8 cellular contexts compared by ENCODE assay signal in genomic region chr1:27915082-27915575, GRCh38. TPM values are rescaled to one million over a fixed set of nuclear protein-coding genes. Genes with fewer than 3 reads are reported as not detected.
A peak's percentile ranks its signal among the peaks of the same experiment; 100 is the strongest.
DNase-seq lines count a peak whose midpoint lies in the region; ATAC-seq, FAIRE-seq and TF ChIP-seq lines count a peak whose summit lies in the region.

No MANE protein-coding gene starts in this region.

- peak overlapping the region; percentile 52 to 79; a peak in 4 of 6 replicates for H3K27ac ChIP-seq in A549
- no peak overlapping the region; the same call in 1 of the 2 replicates for H3K27ac ChIP-seq in HEK293 (ENCODE audit: extremely low read depth, low read depth, low read length)
- H3K27ac ChIP-seq in brain microvascular endothelial cell: no peak overlapping the region

- peak overlapping the region; percentile 44; the same call in 2 of the 3 replicates for H3K4me2 ChIP-seq in A549

- H3K4me3 Mint-ChIP-seq in naive thymus-derived CD8-positive, alpha-beta T cell: peak overlapping the region; percentile 96 to 100 (median 99)

- H3K27me3 Mint-ChIP-seq in naive thymus-derived CD8-positive, alpha-beta T cell: peaks cover 0 to 3% (median 0%) of the 10 kb centered on the region in 5 donors

- TF ChIP-seq POLR2A in A549 (IDR thresholded peaks at IDR 0.05; ENCODE audit: low read length): no peak

- H3K27ac Mint-ChIP-seq in naive thymus-derived CD8-positive, alpha-beta T cell: peak overlapping the region; percentile 95 to 99 (median 98)

- H3K9me3 Mint-ChIP-seq in naive thymus-derived CD8-positive, alpha-beta T cell: peaks cover 0 to 5% (median 0%) of the 10 kb centered on the region in 9 donors

- CTCF ChIA-PET in A549 (lab: Yijun Ruan, JAX): no interaction called here
- CTCF ChIA-PET in HEK293 (lab: Yijun Ruan, JAX): no interaction called here

- peaks cover 3 to 27% (median 5%) of the 10 kb centered on the region in 3 donors for H3K36me3 Mint-ChIP-seq in naive thymus-derived CD8-positive, alpha-beta T cell

- TF ChIP-seq EP300 in A549 (IDR thresholded peaks at IDR 0.05): no peak

- POLR2A ChIA-PET in A549 (lab: Yijun Ruan, JAX) (no interaction called here), HEK293 (lab: Yijun Ruan, JAX) (no interaction called here)
- POLR2A ChIA-PET in naive thymus-derived CD8-positive, alpha-beta T cell (lab: Charles Lee): interaction anchor here (0.6 to 1.0 kb wide), 3 partner anchors 28 to 223 kb away, joined by 3 to 6 read pairs (median 3); no protein-coding TSS in a partner anchor

- H3K9me3 ChIP-seq in A549 (peaks cover 7% of the 10 kb centered on the region), HEK293 (ENCODE audit: control insufficient read depth, insufficient read depth, low read depth, low read length) (no peaks in the 10 kb centered on the region)

- H3K4me3 ChIP-seq in A549: 0 out of 3 replicates have a peak overlapping the region, but pooled peaks have one; percentile 16
- H3K4me3 ChIP-seq in HEK293 (ENCODE audit: low read depth, low read length): no peak overlapping the region
- peak overlapping the region; percentile 15 for H3K4me3 ChIP-seq in brain microvascular endothelial cell (ENCODE audit: low read depth, low read length)

- H3K4me1 ChIP-seq in A549 (peaks cover 5% of the 10 kb centered on the region; the same call in 1 of the 3 replicates), HEK293 (ENCODE audit: control insufficient read depth, insufficient read depth, low read length) (no peaks in the 10 kb centered on the region)

- no peak for FAIRE-seq in A549 (lab: Jason Lieb, UNC)

- in situ Hi-C loops in brain microvascular endothelial cell (cut with HindIII; ENCODE audit: low pct_ligation_motif_present, low sequenced_read_pairs): no loop called here

- DNase-seq in A549 (ENCODE audit: low read depth in 1 of 2, low spot score in 1 of 2) (no peak), brain microvascular endothelial cell (no peak), MV-4-11 (lab: John Stamatoyannopoulos, UW) (no peak), NCI-H2107 (lab: John Stamatoyannopoulos, UW) (no peak), NCI-H1436 (lab: John Stamatoyannopoulos, UW) (no peak), NCI-H2196 treated with DMSO at 0.1 percent for 48 hours (lab: John Stamatoyannopoulos, UW; ENCODE audit: unreplicated experiment) (no peak)
- peak in 1 of 10 donors; percentile 17 for DNase-seq in naive thymus-derived CD8-positive, alpha-beta T cell

- peaks cover 25 to 28% of the 10 kb centered on the region in 2 experiments for H3K36me3 ChIP-seq in HEK293 (ENCODE audit: control insufficient read depth in 2 of 2, insufficient read depth in 1 of 2, low read length in 2 of 2)
- H3K36me3 ChIP-seq in brain microvascular endothelial cell (replicated peaks): no peaks in the 10 kb centered on the region

- no peak for ATAC-seq in A549
- ATAC-seq in naive thymus-derived CD8-positive, alpha-beta T cell: no peak

- peaks cover 5 to 29% (median 21%) of the 10 kb centered on the region in 4 donors for H3K4me1 Mint-ChIP-seq in naive thymus-derived CD8-positive, alpha-beta T cell

- 91% methylated on average over 7 of the region's 7 CpGs for WGBS in A549 (ENCODE audit: missing lambda C conversion rate)

- H3K27me3 ChIP-seq in brain microvascular endothelial cell (replicated peaks): no peaks in the 10 kb centered on the region

- TF ChIP-seq CTCF in A549 (IDR thresholded peaks at IDR 0.05) (no peak), HEK293 (tag by site-specific recombination; IDR thresholded peaks at IDR 0.05) (0 out of 2 replicates have a peak, but pooled peaks have one; percentile 14), brain microvascular endothelial cell (IDR thresholded peaks at IDR 0.05; ENCODE audit: low read depth, low read length, missing control alignments) (no peak)

- TF ChIP-seq RAD21 in A549 (conservative IDR thresholded peaks at IDR 0.05 in 1 of 2, IDR thresholded peaks at IDR 0.05 in 1 of 2): no peak

TF ChIP-seq in A549, 52 proteins besides CTCF, POLR2A, EP300 and RAD21:
- TF ChIP-seq E2F6 (IDR thresholded peaks at IDR 0.05; ENCODE audit: borderline replicate concordance, low read depth) (peak; percentile 60; the same call in 1 of the 2 replicates), TP53 (CRISPR knock-in tag; IDR thresholded peaks at IDR 0.05) (no peak), CEBPB (IDR thresholded peaks at IDR 0.05) (no peak), FOSB (CRISPR knock-in tag; IDR thresholded peaks at IDR 0.05) (no peak), HDAC2 (IDR thresholded peaks at IDR 0.05) (peak; percentile 83; the same call in 1 of the 2 replicates), RNF2 (IDR thresholded peaks at IDR 0.05; ENCODE audit: borderline replicate concordance, low read depth) (peak; percentile 13; the same call in 1 of the 2 replicates), MAX (IDR thresholded peaks at IDR 0.05) (no peak)

TF ChIP-seq in HEK293, 187 proteins besides CTCF, POLR2A, EP300 and RAD21 (continues in another document):
- no peak; the same call in 1 of the 2 replicates for TF ChIP-seq ZNF785 (tag by site-specific recombination; IDR thresholded peaks at IDR 0.05)
- no peak for TF ChIP-seq RBAK (tag by site-specific recombination; IDR thresholded peaks at IDR 0.05)
- no peak for TF ChIP-seq YY2 (tag by site-specific recombination; IDR thresholded peaks at IDR 0.05)
- TF ChIP-seq ATF2 (tag by site-specific recombination; IDR thresholded peaks at IDR 0.05; ENCODE audit: low read depth): no peak
- TF ChIP-seq ZNF148 (tag by site-specific recombination; IDR thresholded peaks at IDR 0.05; ENCODE audit: borderline replicate concordance): no peak

RNA-seq across cellular contexts. Expression of gene RPA2, which starts 0.8 kb away (rescaled TPM):
- 38.9 and 42.4 TPM in 2 replicates for polyA plus RNA-seq in A549 (2011; rRNA removed)
- polyA plus RNA-seq in A549 (2012; cell fraction: cytosol; rRNA removed): 55.9 and 59.1 TPM in 2 replicates
- 15.9 and 18.0 TPM in 2 replicates for polyA plus RNA-seq in A549 (2012; cell fraction: nucleus; rRNA removed)
- polyA plus RNA-seq in A549 (2017; fragmentation: RNase III; extraction: RNeasy Plus Mini Kit Qiagen cat#74134 plus additional on column Dnase treatment): 38.5 to 41.0 TPM (median 39.5 TPM) in 3 replicates
- 10.2 and 14.0 TPM in 2 replicates for polyA minus RNA-seq in A549 (2011; rRNA and poly(A)+ RNA removed)
- total RNA-seq in naive thymus-derived CD8-positive, alpha-beta T cell: 10 to 100 TPM; 66.6 to 78.6 TPM
- polyA plus RNA-seq in naive thymus-derived CD8-positive, alpha-beta T cell: 100 to 1,000 TPM; 213 to 229 (median 215) TPM

RNA-seq across cellular contexts. Expression of gene SMPDL3B, which starts 19.7 kb away (rescaled TPM):
- polyA plus RNA-seq in A549 (2011; rRNA removed) (4.0 and 5.3 TPM in 2 replicates), A549 (2017; fragmentation: RNase III; extraction: RNeasy Plus Mini Kit Qiagen cat#74134 plus additional on column Dnase treatment) (1.5 to 1.8 TPM (median 1.7 TPM) in 3 replicates)
- polyA plus RNA-seq in A549 (2012; cell fraction: cytosol; rRNA removed): 1.8 and 2.5 TPM in 2 replicates
- polyA plus RNA-seq in A549 (2012; cell fraction: nucleus; rRNA removed): 3.7 and 4.1 TPM in 2 replicates
- 2.9 and 4.2 TPM in 2 replicates for polyA minus RNA-seq in A549 (2011; rRNA and poly(A)+ RNA removed)
- total RNA-seq in naive thymus-derived CD8-positive, alpha-beta T cell: not detected
- under 1 TPM in 1 of 3 donors, not detected in 2; 0.16 TPM for polyA plus RNA-seq in naive thymus-derived CD8-positive, alpha-beta T cell

RNA-seq across cellular contexts. Expression of gene THEMIS2, which starts 42.8 kb away (rescaled TPM):
- 0.81 and 0.95 TPM in 2 replicates for polyA plus RNA-seq in A549 (2011; rRNA removed)
- polyA plus RNA-seq in A549 (2012; cell fraction: cytosol; rRNA removed): 1.1 and 1.3 TPM in 2 replicates
- polyA plus RNA-seq in A549 (2012; cell fraction: nucleus; rRNA removed): 1.7 and 1.9 TPM in 2 replicates
- 0.46 to 0.69 TPM (median 0.58 TPM) in 3 replicates for polyA plus RNA-seq in A549 (2017; fragmentation: RNase III; extraction: RNeasy Plus Mini Kit Qiagen cat#74134 plus additional on column Dnase treatment)
- 1.9 and 3.7 TPM in 2 replicates for polyA minus RNA-seq in A549 (2011; rRNA and poly(A)+ RNA removed)
- 10 to 100 TPM; 53.3 to 57.9 TPM for total RNA-seq in naive thymus-derived CD8-positive, alpha-beta T cell
- polyA plus RNA-seq in naive thymus-derived CD8-positive, alpha-beta T cell: 10 to 100 TPM; 14.1 to 48.5 (median 23.7) TPM

RNA-seq across cellular contexts. Expression of gene XKR8, which starts 44.6 kb away (rescaled TPM):
- 3.3 and 4.2 TPM in 2 replicates for polyA plus RNA-seq in A549 (2011; rRNA removed)
- polyA plus RNA-seq in A549 (2012; cell fraction: cytosol; rRNA removed): 4.7 and 8.0 TPM in 2 replicates
- 5.9 and 6.8 TPM in 2 replicates for polyA plus RNA-seq in A549 (2012; cell fraction: nucleus; rRNA removed)
- polyA plus RNA-seq in A549 (2017; fragmentation: RNase III; extraction: RNeasy Plus Mini Kit Qiagen cat#74134 plus additional on column Dnase treatment): 3.3 to 3.5 TPM (median 3.5 TPM) in 3 replicates
- polyA minus RNA-seq in A549 (2011; rRNA and poly(A)+ RNA removed): 2.9 and 3.3 TPM in 2 replicates
- total RNA-seq in naive thymus-derived CD8-positive, alpha-beta T cell: 1 to 10 TPM; 8.3 to 8.8 TPM
- polyA plus RNA-seq in naive thymus-derived CD8-positive, alpha-beta T cell: 10 to 100 TPM in 2 of 3 donors, 1 to 10 TPM in 1; 7.2 to 14.4 (median 13.2) TPM

Comparison
In these comparisons a context has a peak if more than half of its experiments do, and no peak if none do; other contexts are left out.
1. H3K27ac ChIP-seq: peak in A549 (2 of 2); none in HEK293 (single experiment) and brain microvascular endothelial cell (single experiment).
2. RNA of gene THEMIS2, which starts 42.8 kb away (polyA plus RNA-seq): 14.1 to 48.5 TPM in naive thymus-derived CD8-positive, alpha-beta T cell; 0.46 to 1.9 TPM in A549; every median in the first group is over 4 times any median in the second.
3. Of the 5 proteins assayed by ChIP-seq in both HEK293 and A549: peak only in HEK293: CTCF; only in A549: none; in both: none; in neither: 4.